ENCODE assay signal across 9 cellular contexts in genomic region chr15:92839696-92840095, GRCh38.
DNase-seq lines count a peak whose midpoint lies in the region; ATAC-seq and TF ChIP-seq lines count a peak whose summit lies in the region.
"Had no signal": no experiment of that assay in that cellular context is flagged by ENCODE, and none has a peak within 500 bp of the region (broad histone marks: within the 10 kb centered on the region; RNA-seq: fewer than 3 reads in every experiment).

No MANE protein-coding gene starts in this region.

- DNase-seq in DMS79 (lab: John Stamatoyannopoulos, UW), result peak; percentile 8
- peak; percentile 89 for DNase-seq in SHP77 treated with DMSO at 0.1 percent for 48 hours (lab: John Stamatoyannopoulos, UW)
- DNase-seq in spleen, result no peak
- DNase-seq in ACHN, result no peak
- no peak for DNase-seq in SK-N-DZ (ENCODE audit: low spot score)
- DNase-seq in Right ventricle myocardium inferior (ENCODE audit: missing footprints), result no peak

- H3K4me3 ChIP-seq in spleen, result peak overlapping the region in 1 of 8 donors; percentile 22
- H3K4me3 ChIP-seq: skin epidermis had no signal

- no peaks in the 10 kb centered on the region for H3K27me3 ChIP-seq in spleen (replicated peaks in 1 of 7)

- peaks cover 13 to 59% (median 36%) of the 10 kb centered on the region in 6 donors for H3K4me1 ChIP-seq in spleen

- H3K36me3 ChIP-seq in spleen, result no peaks in the 10 kb centered on the region

- in situ Hi-C loops in ACHN (cut with HindIII; ENCODE audit: low pct_ligation_motif_present, low pct_unique_long_range_greater_than_20kb, low sequenced_read_pairs), result no loop called here

- peak overlapping the region; percentile 57 to 86 (median 72) for H3K27ac ChIP-seq in spleen

- intact Hi-C loops in spleen (cut with DNase I; ENCODE audit: low total_unique reads) (no loop called here), Right ventricle myocardium inferior (cut with DNase I) (no loop called here)

- TF ChIP-seq CTCF in spleen (IDR thresholded peaks at IDR 0.05 in 8 of 11, conservative IDR thresholded peaks at IDR 0.05 in 3 of 11), result no peak

- H3K9me3 ChIP-seq in spleen, result no peaks in the 10 kb centered on the region

- no peak for TF ChIP-seq POLR2A in spleen (IDR thresholded peaks at IDR 0.05)

- ATAC-seq in GM19467 (IDR thresholded peaks at IDR 0.05; ENCODE audit: unreplicated experiment), result peak; percentile 85
- ATAC-seq in HG03520 (IDR thresholded peaks at IDR 0.05; ENCODE audit: unreplicated experiment), result peak; percentile 69
- ATAC-seq in Right ventricle myocardium inferior, result no peak

- 28 to 51% (median 35%) methylated on average over 5 of the region's 5 CpGs for WGBS in spleen, 5 donors

Comparison
In these comparisons a context has a peak if more than half of its experiments do, and no peak if none do; other contexts are left out.
1. DNase-seq: peak in DMS79 (single experiment) and SHP77 treated with DMSO at 0.1 percent for 48 hours (single experiment); none in spleen (single experiment), ACHN (single experiment), SK-N-DZ (single experiment) and Right ventricle myocardium inferior (single experiment).